Comparison of ENCODE assay signal across 9 cellular contexts in the genomic region with DNA sequence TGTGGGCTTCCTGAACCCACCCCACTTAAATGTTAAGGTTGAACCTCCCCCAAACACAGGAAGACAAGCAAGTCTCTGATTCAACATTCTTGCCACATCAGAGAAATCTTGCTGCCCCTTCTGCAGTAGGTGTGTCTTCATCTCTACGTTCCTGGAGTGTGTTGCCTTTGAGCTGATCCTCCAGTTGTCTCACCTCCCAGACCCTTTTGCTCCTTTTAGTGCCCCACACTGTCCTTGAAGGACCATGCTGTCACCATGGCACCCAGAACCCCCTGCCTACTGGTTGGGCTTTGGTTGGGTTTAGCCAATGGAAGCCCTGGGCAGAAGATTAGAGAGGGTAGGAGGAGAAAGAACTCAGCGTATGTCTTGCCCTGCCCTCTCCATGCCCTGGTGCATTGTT. TPM values are rescaled to one million over a fixed set of nuclear protein-coding genes. Genes with fewer than 3 reads are reported as not detected.
A peak's percentile ranks its signal among the peaks of the same experiment; 100 is the strongest.
DNase-seq lines count a peak whose midpoint lies in the region; ATAC-seq and TF ChIP-seq lines count a peak whose summit lies in the region.
"Had no signal": no experiment of that assay in that cellular context is flagged by ENCODE, and none has a peak within 500 bp of the region (broad histone marks: within the 10 kb centered on the region; RNA-seq: fewer than 3 reads in every experiment).

No MANE protein-coding gene starts in this region.

- H3K4me1 ChIP-seq in neutrophil (ENCODE audit: control insufficient read depth in 1 of 2, insufficient read depth in 1 of 2, low read depth in 1 of 2, low read length in 1 of 2) (peaks cover 77 to 79% of the 10 kb centered on the region in 2 experiments), Caco-2 (no peaks in the 10 kb centered on the region)

- H3K36me3 Mint-ChIP-seq in activated naive CD4-positive, alpha-beta T cell treated with anti-CD3 and anti-CD28 coated beads, Interleukin-2, amount 50 U/mL, for 72 hours = peaks cover 5 to 29% of the 10 kb centered on the region in 2 donors
- H3K36me3 Mint-ChIP-seq in Caco-2 (ENCODE audit: insufficient read depth, unreplicated experiment) = peaks cover 5% of the 10 kb centered on the region

- H3K4me3 ChIP-seq in H7 (ENCODE audit: insufficient read depth, low read depth, low read length) (no peak overlapping the region), neutrophil (ENCODE audit: low read depth in 1 of 2, low read length in 1 of 2) (peak overlapping the region; percentile 13 to 24), Caco-2 (ENCODE audit: low read depth, low read length) (no peak overlapping the region)

- no peaks in the 10 kb centered on the region for H3K9me3 Mint-ChIP-seq in activated naive CD4-positive, alpha-beta T cell treated with anti-CD3 and anti-CD28 coated beads, Interleukin-2, amount 50 U/mL, for 72 hours
- no peaks in the 10 kb centered on the region for H3K9me3 Mint-ChIP-seq in Caco-2 (ENCODE audit: unreplicated experiment)

- no TSS peak for BruUV-seq in Caco-2 (replicated peaks; lab: Mats Ljungman, UMichigan)

- H3K36me3 ChIP-seq in H7 (replicated peaks; ENCODE audit: control insufficient read depth, insufficient read depth, low read length) = no peaks in the 10 kb centered on the region
- H3K36me3 ChIP-seq in neutrophil = peaks cover 20% of the 10 kb centered on the region
- H3K36me3 ChIP-seq in Caco-2 (ENCODE audit: control insufficient read depth, insufficient read depth, low read length) = no peaks in the 10 kb centered on the region; the same call in 1 of the 2 replicates

- no peak overlapping the region for H3K4me3 Mint-ChIP-seq in Caco-2 (ENCODE audit: unreplicated experiment)

- no peaks in the 10 kb centered on the region for H3K27me3 ChIP-seq in H7 (ENCODE audit: control insufficient read depth, insufficient read depth, low read length)
- no peaks in the 10 kb centered on the region for H3K27me3 ChIP-seq in neutrophil
- no peaks in the 10 kb centered on the region for H3K27me3 ChIP-seq in Caco-2 (replicated peaks; ENCODE audit: control insufficient read depth, insufficient read depth, low read length)

- POLR2A ChIA-PET in Caco-2 (lab: Charles Lee) = no interaction called here

- peak overlapping the region in 1 of 2 donors; percentile 67 for H3K27ac Mint-ChIP-seq in activated naive CD4-positive, alpha-beta T cell treated with anti-CD3 and anti-CD28 coated beads, Interleukin-2, amount 50 U/mL, for 72 hours
- H3K27ac Mint-ChIP-seq in Caco-2 (ENCODE audit: unreplicated experiment) = no peak overlapping the region

- no peaks in the 10 kb centered on the region for H3K9me3 ChIP-seq in neutrophil
- no peaks in the 10 kb centered on the region for H3K9me3 ChIP-seq in Caco-2

- ATAC-seq in activated naive CD4-positive, alpha-beta T cell treated with anti-CD3 and anti-CD28 coated beads, Interleukin-2, amount 50 U/mL, for 72 hours = peak; percentile 74 to 91
- no peak for ATAC-seq in GM21737 (IDR thresholded peaks at IDR 0.05; ENCODE audit: unreplicated experiment)
- ATAC-seq in GM19328 (IDR thresholded peaks at IDR 0.05; ENCODE audit: unreplicated experiment) = no peak
- no peak for ATAC-seq in GM21423 (IDR thresholded peaks at IDR 0.05; ENCODE audit: unreplicated experiment)

- peak overlapping the region; percentile 79 for H3K27ac ChIP-seq in neutrophil

- no peaks in the 10 kb centered on the region for H3K27me3 Mint-ChIP-seq in Caco-2 (ENCODE audit: insufficient read depth, unreplicated experiment)

- CTCF ChIA-PET in Caco-2 (lab: Charles Lee) = no interaction called here

- intact Hi-C loops in Caco-2 (cut with micrococcal nuclease; ENCODE audit: unreplicated experiment) = no loop called here

- DNase-seq in H7 = peak; percentile 32
- DNase-seq in T-helper 2 cell = peak in 3 of 5 experiments; percentile 14 to 63 (median 60)
- DNase-seq in activated naive CD4-positive, alpha-beta T cell treated with anti-CD3 and anti-CD28 coated beads, Interleukin-2, amount 50 U/mL, for 72 hours (ENCODE audit: low spot score in 2 of 2) = peak in 1 of 2 donors; percentile 15
- DNase-seq in Caco-2 = no peak
- DNase-seq: NK-92 treated with Interleukin-12 subunit alpha and Interleukin-12 subunit beta, amount 100 ng/mL, for 24 hours had no signal

- peaks cover 10% of the 10 kb centered on the region for H3K4me1 Mint-ChIP-seq in Caco-2 (ENCODE audit: low read depth, unreplicated experiment)

- no peak for TF ChIP-seq CTCF in neutrophil (IDR thresholded peaks at IDR 0.05)
- TF ChIP-seq CTCF in Caco-2 (IDR thresholded peaks at IDR 0.05; ENCODE audit: insufficient read depth in 1 of 2, low read depth in 1 of 2, low read length in 1 of 2, severe bottlenecking in 1 of 2, unreplicated experiment in 1 of 2) = no peak

RNA-seq across cellular contexts. Expression of gene CAB39, which starts 10.7 kb away (rescaled TPM):
- 39.3 and 47.7 TPM in 2 replicates for total RNA-seq in H7 (2014; rRNA removed; shearing (Covaris generic))
- total RNA-seq in activated naive CD4-positive, alpha-beta T cell treated with anti-CD3 and anti-CD28 coated beads, Interleukin-2, amount 50 U/mL, for 72 hours = 100 to 1,000 TPM; 104 to 123 TPM
- 33.2 and 40.4 TPM in 2 replicates for total RNA-seq in Caco-2 (2022)

Comparison
In these comparisons a context has a peak if more than half of its experiments do, and no peak if none do; other contexts are left out.
1. DNase-seq: peak in H7 (single experiment) and T-helper 2 cell (3 of 5); none in Caco-2 (0 of 2).
2. H3K4me3 ChIP-seq: peak in neutrophil (2 of 2); none in H7 (single experiment) and Caco-2 (single experiment).
3. ATAC-seq: peak in activated naive CD4-positive, alpha-beta T cell treated with anti-CD3 and anti-CD28 coated beads, Interleukin-2, amount 50 U/mL, for 72 hours (2 of 2); none in GM21737 (single experiment), GM19328 (single experiment) and GM21423 (single experiment).